ENCODE assay signal across 12 cellular contexts in genomic region chr2:173982918-173983317, GRCh38. TPM values are rescaled to one million over a fixed set of nuclear protein-coding genes. Genes with fewer than 3 reads are reported as not detected.
DNase-seq lines count a peak whose midpoint lies in the region; ATAC-seq and TF ChIP-seq lines count a peak whose summit lies in the region.
"Had no signal": no experiment of that assay in that cellular context is flagged by ENCODE, and none has a peak within 500 bp of the region (broad histone marks: within the 10 kb centered on the region; RNA-seq: fewer than 3 reads in every experiment).

No MANE protein-coding gene starts in this region.

- intact Hi-C loops in heart left ventricle (cut with DNase I) = no loop called here
- intact Hi-C loops in Right ventricle myocardium inferior (cut with DNase I) = no loop called here
- intact Hi-C loops in MCF 10A (cut with micrococcal nuclease) = no loop called here
- intact Hi-C loops in vagina (cut with DNase I) = no loop called here

- H3K27me3 ChIP-seq in heart left ventricle (no peaks in the 10 kb centered on the region), vagina (no peaks in the 10 kb centered on the region)
- H3K27me3 ChIP-seq: cardiac muscle cell had no signal

- DNase-seq in heart left ventricle (peak in 4 of 5 donors; percentile 36 to 61 (median 57)), Right ventricle myocardium inferior (ENCODE audit: missing footprints) (no peak), MCF 10A (ENCODE audit: unreplicated experiment) (peak; percentile 94), kidney tubule cell (ENCODE audit: low spot score) (peak; percentile 19), vagina (ENCODE audit: extremely low spot score in 2 of 2) (no peak)
- DNase-seq in activated naive CD4-positive, alpha-beta T cell treated with Interleukin-2 at 50 U/mL for 16 hours = no peak
- DNase-seq: NCI-H2029 treated with DMSO at 0.1 percent for 48 hours, T1000 had no signal

- peaks cover 0 to 68% (median 27%) of the 10 kb centered on the region in 12 donors for H3K4me1 ChIP-seq in heart left ventricle
- peaks cover 48% of the 10 kb centered on the region for H3K4me1 ChIP-seq in vagina

- H3K9me3 Mint-ChIP-seq in MCF 10A (ENCODE audit: unreplicated experiment) = no peaks in the 10 kb centered on the region

- CTCF ChIA-PET in MCF 10A (lab: Yijun Ruan, JAX) = interaction anchor here (1.6 kb wide), 1 partner anchor 12 kb away, joined by 6 read pairs; no protein-coding TSS in a partner anchor

- peaks cover 52% of the 10 kb centered on the region for H3K4me1 Mint-ChIP-seq in MCF 10A (ENCODE audit: insufficient read depth, unreplicated experiment)

- peak overlapping the region; percentile 79 for H3K27ac Mint-ChIP-seq in MCF 10A (ENCODE audit: low read depth, unreplicated experiment)

- peak in 3 of 4 donors; percentile 61 to 75 (median 65) for ATAC-seq in heart left ventricle
- no peak for ATAC-seq in Right ventricle myocardium inferior
- ATAC-seq in GM21515 (IDR thresholded peaks at IDR 0.05; ENCODE audit: unreplicated experiment) = no peak
- ATAC-seq in GM18519 (IDR thresholded peaks at IDR 0.05; ENCODE audit: low FRiP score, unreplicated experiment) = no peak

- POLR2A ChIA-PET in MCF 10A (lab: Yijun Ruan, JAX) = interaction anchor here (0.7 to 4.8 kb wide), 14 partner anchors 8 to 359 kb away, joined by 3 to 25 read pairs (median 4); no protein-coding TSS in a partner anchor

- no peaks in the 10 kb centered on the region for H3K36me3 Mint-ChIP-seq in MCF 10A (ENCODE audit: insufficient read depth, unreplicated experiment)

- TF ChIP-seq POLR2A in heart left ventricle (IDR thresholded peaks at IDR 0.05) (no peak), vagina (IDR thresholded peaks at IDR 0.05) (no peak)

- peak overlapping the region in 1 of 12 donors; percentile 10 for H3K27ac ChIP-seq in heart left ventricle
- peak overlapping the region; percentile 71 for H3K27ac ChIP-seq in vagina
- H3K27ac ChIP-seq: cardiac muscle cell had no signal

- H3K4me3 ChIP-seq in heart left ventricle = no peak overlapping the region
- no peak overlapping the region for H3K4me3 ChIP-seq in vagina
- H3K4me3 ChIP-seq: cardiac muscle cell, lung had no signal

- H3K36me3 ChIP-seq in heart left ventricle = no peaks in the 10 kb centered on the region
- H3K36me3 ChIP-seq in vagina = no peaks in the 10 kb centered on the region
- H3K36me3 ChIP-seq: cardiac muscle cell had no signal

- TF ChIP-seq CTCF in heart left ventricle (IDR thresholded peaks at IDR 0.05) (no peak), MCF 10A (IDR thresholded peaks at IDR 0.05; ENCODE audit: unreplicated experiment) (no peak), vagina (IDR thresholded peaks at IDR 0.05) (no peak)

- no peaks in the 10 kb centered on the region for H3K27me3 Mint-ChIP-seq in MCF 10A (ENCODE audit: insufficient read depth, unreplicated experiment)

- 1 to 15% (median 9%) methylated on average over 3 of the region's 3 CpGs for WGBS in heart left ventricle, 4 donors

- H3K9me3 ChIP-seq in heart left ventricle (no peaks in the 10 kb centered on the region), vagina (no peaks in the 10 kb centered on the region)

- H3K4me3 Mint-ChIP-seq in MCF 10A (ENCODE audit: unreplicated experiment) = no peak overlapping the region

- BruUV-seq in MCF 10A (replicated peaks; lab: Mats Ljungman, UMichigan) = no TSS peak

RNA-seq across cellular contexts. Expression of gene SP3, which starts 17.7 kb away (rescaled TPM):
- total RNA-seq in heart left ventricle (10 to 100 TPM; 32.2 to 61.5 (median 42.0) TPM), Right ventricle myocardium inferior (41.2 TPM), MCF 10A (2022) (62.1 and 73.8 TPM in 2 replicates), vagina (119 TPM)
- 10 to 100 TPM in 1 of 2 donors, 1 to 10 TPM in 1; 6.9 to 20.2 TPM for polyA plus RNA-seq in heart left ventricle

Comparison
In these comparisons a context has a peak if more than half of its experiments do, and no peak if none do; other contexts are left out.
1. ATAC-seq: peak in heart left ventricle (3 of 4); none in Right ventricle myocardium inferior (single experiment), GM21515 (single experiment) and GM18519 (single experiment).
2. DNase-seq: peak in heart left ventricle (4 of 5), MCF 10A (single experiment) and kidney tubule cell (single experiment); none in Right ventricle myocardium inferior (single experiment), vagina (0 of 2) and activated naive CD4-positive, alpha-beta T cell treated with Interleukin-2 at 50 U/mL for 16 hours (single experiment).